ENCODE assay signal across 15 cellular contexts in genomic region chr10:123327450-123327849, GRCh38.
DNase-seq lines count a peak whose midpoint lies in the region; ATAC-seq and TF ChIP-seq lines count a peak whose summit lies in the region.
"Had no signal": no experiment of that assay in that cellular context is flagged by ENCODE, and none has a peak within 500 bp of the region (broad histone marks: within the 10 kb centered on the region; RNA-seq: fewer than 3 reads in every experiment).

No MANE protein-coding gene starts in this region.

- DNase-seq in GM20000 (ENCODE audit: low spot score): peak; percentile 32
- DNase-seq in DMS 273 treated with DMSO at 0.1 percent for 48 hours (lab: John Stamatoyannopoulos, UW): no peak
- no peak for DNase-seq in RPMI8226
- no peak for DNase-seq in stimulated activated CD4-positive, alpha-beta T cell treated with anti-CD3 and anti-CD28 coated beads, Interleukin-1b, Interleukin-23, amount 100 ng/mL, for 48 hours
- no peak for DNase-seq in H7
- DNase-seq: activated CD8-positive, alpha-beta memory T cell treated with anti-CD3 and anti-CD28 coated beads, Interleukin-2, amount 50 U/mL, for 48 hours; amniotic stem cell; cortex of kidney; mucosa of descending colon; NCI-H1092 treated with DMSO at 0.1 percent for 48 hours; NCI-H510A treated with DMSO at 0.1 percent for 48 hours had no signal

- no peak overlapping the region for H3K4me3 ChIP-seq in H7 (ENCODE audit: insufficient read depth, low read depth, low read length)
- H3K4me3 ChIP-seq: mucosa of descending colon had no signal

- no peaks in the 10 kb centered on the region for H3K27me3 ChIP-seq in H7 (ENCODE audit: control insufficient read depth, insufficient read depth, low read length)

- ATAC-seq in GM18511 (IDR thresholded peaks at IDR 0.05; ENCODE audit: unreplicated experiment): peak; percentile 69
- peak; percentile 79 for ATAC-seq in HG02870 (IDR thresholded peaks at IDR 0.05; ENCODE audit: unreplicated experiment)
- ATAC-seq in HG03521 (IDR thresholded peaks at IDR 0.05; ENCODE audit: unreplicated experiment): peak; percentile 75
- ATAC-seq: mucosa of descending colon, Right ventricle myocardium inferior had no signal

- no peaks in the 10 kb centered on the region for H3K36me3 ChIP-seq in H7 (replicated peaks; ENCODE audit: control insufficient read depth, insufficient read depth, low read length)

- TF ChIP-seq CTCF in GM20000 (IDR thresholded peaks at IDR 0.05; ENCODE audit: extremely low read depth, missing control alignments): no peak
